In the genomic region with DNA sequence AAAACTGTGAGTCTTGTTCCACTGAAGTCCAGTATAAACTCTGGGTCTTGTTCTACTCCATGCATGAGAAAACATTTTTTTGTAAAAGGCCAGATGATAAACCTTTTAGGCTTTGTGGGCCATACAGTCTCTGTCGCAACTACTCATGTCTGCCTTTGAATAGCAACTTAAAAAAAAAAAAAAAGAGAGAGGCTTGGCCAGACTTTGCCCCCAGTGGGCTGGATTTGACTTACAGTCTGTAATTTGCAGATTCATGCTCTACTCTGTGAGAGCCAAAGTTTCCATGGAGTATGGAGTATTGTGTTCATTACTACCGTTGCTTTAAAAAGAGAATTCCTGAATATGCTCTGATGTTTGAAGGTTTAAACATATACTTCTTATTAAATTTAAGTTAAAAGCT, we compare ENCODE assay signal across 1 cellular context.
TF ChIP-seq lines count a peak whose summit lies in the region.

No MANE protein-coding gene starts in this region.

TF ChIP-seq in HepG2, 621 proteins besides CTCF, POLR2A, EP300 and RAD21 (continued from another document and continues in another):
- TF ChIP-seq KDM6A (CRISPR knock-in tag; IDR thresholded peaks at IDR 0.05; ENCODE audit: low read depth), result no peak; the same call in 1 of the 2 replicates
- peak; percentile 83 for TF ChIP-seq HNF4A (CRISPR knock-in tag; IDR thresholded peaks at IDR 0.05)
- peak; percentile 23; the same call in 1 of the 2 replicates for TF ChIP-seq MIER2 (CRISPR knock-in tag; IDR thresholded peaks at IDR 0.05)
- TF ChIP-seq GATAD1 (CRISPR knock-in tag; IDR thresholded peaks at IDR 0.05), result no peak
- no peak for TF ChIP-seq ZNF383 (CRISPR knock-in tag; IDR thresholded peaks at IDR 0.05; ENCODE audit: borderline replicate concordance)
- TF ChIP-seq, protein P1, sequence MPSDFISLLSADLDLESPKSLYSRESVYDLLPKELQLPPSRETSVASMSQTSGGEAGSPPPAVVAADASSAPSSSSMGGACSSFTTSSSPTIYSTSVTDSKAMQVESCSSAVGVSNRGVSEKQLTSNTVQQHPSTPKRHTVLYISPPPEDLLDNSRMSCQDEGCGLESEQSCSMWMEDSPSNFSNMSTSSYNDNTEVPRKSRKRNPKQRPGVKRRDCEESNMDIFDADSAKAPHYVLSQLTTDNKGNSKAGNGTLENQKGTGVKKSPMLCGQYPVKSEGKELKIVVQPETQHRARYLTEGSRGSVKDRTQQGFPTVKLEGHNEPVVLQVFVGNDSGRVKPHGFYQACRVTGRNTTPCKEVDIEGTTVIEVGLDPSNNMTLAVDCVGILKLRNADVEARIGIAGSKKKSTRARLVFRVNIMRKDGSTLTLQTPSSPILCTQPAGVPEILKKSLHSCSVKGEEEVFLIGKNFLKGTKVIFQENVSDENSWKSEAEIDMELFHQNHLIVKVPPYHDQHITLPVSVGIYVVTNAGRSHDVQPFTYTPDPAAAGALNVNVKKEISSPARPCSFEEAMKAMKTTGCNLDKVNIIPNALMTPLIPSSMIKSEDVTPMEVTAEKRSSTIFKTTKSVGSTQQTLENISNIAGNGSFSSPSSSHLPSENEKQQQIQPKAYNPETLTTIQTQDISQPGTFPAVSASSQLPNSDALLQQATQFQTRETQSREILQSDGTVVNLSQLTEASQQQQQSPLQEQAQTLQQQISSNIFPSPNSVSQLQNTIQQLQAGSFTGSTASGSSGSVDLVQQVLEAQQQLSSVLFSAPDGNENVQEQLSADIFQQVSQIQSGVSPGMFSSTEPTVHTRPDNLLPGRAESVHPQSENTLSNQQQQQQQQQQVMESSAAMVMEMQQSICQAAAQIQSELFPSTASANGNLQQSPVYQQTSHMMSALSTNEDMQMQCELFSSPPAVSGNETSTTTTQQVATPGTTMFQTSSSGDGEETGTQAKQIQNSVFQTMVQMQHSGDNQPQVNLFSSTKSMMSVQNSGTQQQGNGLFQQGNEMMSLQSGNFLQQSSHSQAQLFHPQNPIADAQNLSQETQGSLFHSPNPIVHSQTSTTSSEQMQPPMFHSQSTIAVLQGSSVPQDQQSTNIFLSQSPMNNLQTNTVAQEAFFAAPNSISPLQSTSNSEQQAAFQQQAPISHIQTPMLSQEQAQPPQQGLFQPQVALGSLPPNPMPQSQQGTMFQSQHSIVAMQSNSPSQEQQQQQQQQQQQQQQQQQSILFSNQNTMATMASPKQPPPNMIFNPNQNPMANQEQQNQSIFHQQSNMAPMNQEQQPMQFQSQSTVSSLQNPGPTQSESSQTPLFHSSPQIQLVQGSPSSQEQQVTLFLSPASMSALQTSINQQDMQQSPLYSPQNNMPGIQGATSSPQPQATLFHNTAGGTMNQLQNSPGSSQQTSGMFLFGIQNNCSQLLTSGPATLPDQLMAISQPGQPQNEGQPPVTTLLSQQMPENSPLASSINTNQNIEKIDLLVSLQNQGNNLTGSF (CRISPR knock-in tag; IDR thresholded peaks at IDR 0.05), result no peak
- TF ChIP-seq SMC3 (IDR thresholded peaks at IDR 0.05; ENCODE audit: low read length), result peak; percentile 29; the same call in 1 of the 2 replicates
- no peak for TF ChIP-seq CBX5 (CRISPR knock-in tag; IDR thresholded peaks at IDR 0.05; ENCODE audit: borderline replicate concordance)
- no peak for TF ChIP-seq MAF1 (CRISPR knock-in tag; IDR thresholded peaks at IDR 0.05; ENCODE audit: borderline replicate concordance)
- TF ChIP-seq KAT8 (CRISPR knock-in tag; IDR thresholded peaks at IDR 0.05), result peak; percentile 61
- TF ChIP-seq, protein P2, sequence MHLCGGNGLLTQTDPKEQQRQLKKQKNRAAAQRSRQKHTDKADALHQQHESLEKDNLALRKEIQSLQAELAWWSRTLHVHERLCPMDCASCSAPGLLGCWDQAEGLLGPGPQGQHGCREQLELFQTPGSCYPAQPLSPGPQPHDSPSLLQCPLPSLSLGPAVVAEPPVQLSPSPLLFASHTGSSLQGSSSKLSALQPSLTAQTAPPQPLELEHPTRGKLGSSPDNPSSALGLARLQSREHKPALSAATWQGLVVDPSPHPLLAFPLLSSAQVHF (CRISPR knock-in tag; IDR thresholded peaks at IDR 0.05), result no peak
- no peak for TF ChIP-seq JARID2 (CRISPR knock-in tag; IDR thresholded peaks at IDR 0.05; ENCODE audit: insufficient replicate concordance)
- TF ChIP-seq, protein P3, sequence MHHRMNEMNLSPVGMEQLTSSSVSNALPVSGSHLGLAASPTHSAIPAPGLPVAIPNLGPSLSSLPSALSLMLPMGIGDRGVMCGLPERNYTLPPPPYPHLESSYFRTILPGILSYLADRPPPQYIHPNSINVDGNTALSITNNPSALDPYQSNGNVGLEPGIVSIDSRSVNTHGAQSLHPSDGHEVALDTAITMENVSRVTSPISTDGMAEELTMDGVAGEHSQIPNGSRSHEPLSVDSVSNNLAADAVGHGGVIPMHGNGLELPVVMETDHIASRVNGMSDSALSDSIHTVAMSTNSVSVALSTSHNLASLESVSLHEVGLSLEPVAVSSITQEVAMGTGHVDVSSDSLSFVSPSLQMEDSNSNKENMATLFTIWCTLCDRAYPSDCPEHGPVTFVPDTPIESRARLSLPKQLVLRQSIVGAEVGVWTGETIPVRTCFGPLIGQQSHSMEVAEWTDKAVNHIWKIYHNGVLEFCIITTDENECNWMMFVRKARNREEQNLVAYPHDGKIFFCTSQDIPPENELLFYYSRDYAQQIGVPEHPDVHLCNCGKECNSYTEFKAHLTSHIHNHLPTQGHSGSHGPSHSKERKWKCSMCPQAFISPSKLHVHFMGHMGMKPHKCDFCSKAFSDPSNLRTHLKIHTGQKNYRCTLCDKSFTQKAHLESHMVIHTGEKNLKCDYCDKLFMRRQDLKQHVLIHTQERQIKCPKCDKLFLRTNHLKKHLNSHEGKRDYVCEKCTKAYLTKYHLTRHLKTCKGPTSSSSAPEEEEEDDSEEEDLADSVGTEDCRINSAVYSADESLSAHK (CRISPR knock-in tag; IDR thresholded peaks at IDR 0.05; ENCODE audit: borderline replicate concordance), result no peak
- TF ChIP-seq, protein P4, sequence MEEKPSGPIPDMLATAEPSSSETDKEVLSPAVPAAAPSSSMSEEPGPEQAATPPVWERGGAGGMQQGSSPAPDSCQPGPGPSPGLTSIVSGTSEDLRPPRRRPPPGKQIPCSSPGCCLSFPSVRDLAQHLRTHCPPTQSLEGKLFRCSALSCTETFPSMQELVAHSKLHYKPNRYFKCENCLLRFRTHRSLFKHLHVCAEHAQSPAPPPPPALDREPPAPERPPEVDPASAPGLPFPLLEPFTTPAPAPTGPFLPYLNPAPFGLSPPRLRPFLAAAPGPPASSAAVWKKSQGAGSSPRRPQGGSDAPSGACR (CRISPR knock-in tag; IDR thresholded peaks at IDR 0.05), result no peak
- no peak for TF ChIP-seq ZNF205 (CRISPR knock-in tag; IDR thresholded peaks at IDR 0.05)
- TF ChIP-seq, protein P5, sequence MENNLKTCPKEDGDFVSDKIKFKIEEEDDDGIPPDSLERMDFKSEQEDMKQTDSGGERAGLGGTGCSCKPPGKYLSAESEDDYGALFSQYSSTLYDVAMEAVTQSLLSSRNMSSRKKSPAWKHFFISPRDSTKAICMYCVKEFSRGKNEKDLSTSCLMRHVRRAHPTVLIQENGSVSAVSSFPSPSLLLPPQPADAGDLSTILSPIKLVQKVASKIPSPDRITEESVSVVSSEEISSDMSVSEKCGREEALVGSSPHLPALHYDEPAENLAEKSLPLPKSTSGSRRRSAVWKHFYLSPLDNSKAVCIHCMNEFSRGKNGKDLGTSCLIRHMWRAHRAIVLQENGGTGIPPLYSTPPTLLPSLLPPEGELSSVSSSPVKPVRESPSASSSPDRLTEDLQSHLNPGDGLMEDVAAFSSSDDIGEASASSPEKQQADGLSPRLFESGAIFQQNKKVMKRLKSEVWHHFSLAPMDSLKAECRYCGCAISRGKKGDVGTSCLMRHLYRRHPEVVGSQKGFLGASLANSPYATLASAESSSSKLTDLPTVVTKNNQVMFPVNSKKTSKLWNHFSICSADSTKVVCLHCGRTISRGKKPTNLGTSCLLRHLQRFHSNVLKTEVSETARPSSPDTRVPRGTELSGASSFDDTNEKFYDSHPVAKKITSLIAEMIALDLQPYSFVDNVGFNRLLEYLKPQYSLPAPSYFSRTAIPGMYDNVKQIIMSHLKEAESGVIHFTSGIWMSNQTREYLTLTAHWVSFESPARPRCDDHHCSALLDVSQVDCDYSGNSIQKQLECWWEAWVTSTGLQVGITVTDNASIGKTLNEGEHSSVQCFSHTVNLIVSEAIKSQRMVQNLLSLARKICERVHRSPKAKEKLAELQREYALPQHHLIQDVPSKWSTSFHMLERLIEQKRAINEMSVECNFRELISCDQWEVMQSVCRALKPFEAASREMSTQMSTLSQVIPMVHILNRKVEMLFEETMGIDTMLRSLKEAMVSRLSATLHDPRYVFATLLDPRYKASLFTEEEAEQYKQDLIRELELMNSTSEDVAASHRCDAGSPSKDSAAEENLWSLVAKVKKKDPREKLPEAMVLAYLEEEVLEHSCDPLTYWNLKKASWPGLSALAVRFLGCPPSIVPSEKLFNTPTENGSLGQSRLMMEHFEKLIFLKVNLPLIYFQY (CRISPR knock-in tag; IDR thresholded peaks at IDR 0.05; ENCODE audit: borderline replicate concordance), result no peak
- no peak for TF ChIP-seq NCOA2 (CRISPR knock-in tag; IDR thresholded peaks at IDR 0.05)
- TF ChIP-seq ZIK1 (CRISPR knock-in tag; IDR thresholded peaks at IDR 0.05; ENCODE audit: borderline replicate concordance, low read depth), result no peak
- no peak for TF ChIP-seq ATRX (CRISPR knock-in tag; IDR thresholded peaks at IDR 0.05; ENCODE audit: borderline replicate concordance)
- TF ChIP-seq ZBTB1 (CRISPR knock-in tag; IDR thresholded peaks at IDR 0.05; ENCODE audit: borderline replicate concordance), result no peak
- TF ChIP-seq FOXP1 (IDR thresholded peaks at IDR 0.05), result no peak
- TF ChIP-seq FOXP1 (CRISPR knock-in tag; IDR thresholded peaks at IDR 0.05), result no peak
- TF ChIP-seq ZNF816 (CRISPR knock-in tag; IDR thresholded peaks at IDR 0.05; ENCODE audit: borderline replicate concordance), result no peak
- TF ChIP-seq ZNF138 (CRISPR knock-in tag; IDR thresholded peaks at IDR 0.05; ENCODE audit: low read depth), result no peak
- TF ChIP-seq MXI1 (IDR thresholded peaks at IDR 0.05; ENCODE audit: borderline replicate concordance, low read depth, low read length), result no peak
- TF ChIP-seq U2AF2 (IDR thresholded peaks at IDR 0.05; ENCODE audit: low read depth, low read length), result no peak
- no peak for TF ChIP-seq SNAPC2 (CRISPR knock-in tag; IDR thresholded peaks at IDR 0.05)
- TF ChIP-seq, protein P6, sequence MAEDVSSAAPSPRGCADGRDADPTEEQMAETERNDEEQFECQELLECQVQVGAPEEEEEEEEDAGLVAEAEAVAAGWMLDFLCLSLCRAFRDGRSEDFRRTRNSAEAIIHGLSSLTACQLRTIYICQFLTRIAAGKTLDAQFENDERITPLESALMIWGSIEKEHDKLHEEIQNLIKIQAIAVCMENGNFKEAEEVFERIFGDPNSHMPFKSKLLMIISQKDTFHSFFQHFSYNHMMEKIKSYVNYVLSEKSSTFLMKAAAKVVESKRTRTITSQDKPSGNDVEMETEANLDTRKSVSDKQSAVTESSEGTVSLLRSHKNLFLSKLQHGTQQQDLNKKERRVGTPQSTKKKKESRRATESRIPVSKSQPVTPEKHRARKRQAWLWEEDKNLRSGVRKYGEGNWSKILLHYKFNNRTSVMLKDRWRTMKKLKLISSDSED (CRISPR knock-in tag; IDR thresholded peaks at IDR 0.05), result no peak
- no peak for TF ChIP-seq NCOA5 (CRISPR knock-in tag; IDR thresholded peaks at IDR 0.05)
- no peak for TF ChIP-seq RBAK (CRISPR knock-in tag; IDR thresholded peaks at IDR 0.05)
- TF ChIP-seq NCOA1 (CRISPR knock-in tag; IDR thresholded peaks at IDR 0.05), result no peak
- no peak for TF ChIP-seq ZNF75D (CRISPR knock-in tag; IDR thresholded peaks at IDR 0.05; ENCODE audit: borderline replicate concordance)
- no peak for TF ChIP-seq ZBTB8A (CRISPR knock-in tag; IDR thresholded peaks at IDR 0.05; ENCODE audit: borderline replicate concordance, low read depth)
- no peak for TF ChIP-seq ZNF883 (CRISPR knock-in tag; IDR thresholded peaks at IDR 0.05; ENCODE audit: not compliant biosample characterization)
- TF ChIP-seq, protein P7, sequence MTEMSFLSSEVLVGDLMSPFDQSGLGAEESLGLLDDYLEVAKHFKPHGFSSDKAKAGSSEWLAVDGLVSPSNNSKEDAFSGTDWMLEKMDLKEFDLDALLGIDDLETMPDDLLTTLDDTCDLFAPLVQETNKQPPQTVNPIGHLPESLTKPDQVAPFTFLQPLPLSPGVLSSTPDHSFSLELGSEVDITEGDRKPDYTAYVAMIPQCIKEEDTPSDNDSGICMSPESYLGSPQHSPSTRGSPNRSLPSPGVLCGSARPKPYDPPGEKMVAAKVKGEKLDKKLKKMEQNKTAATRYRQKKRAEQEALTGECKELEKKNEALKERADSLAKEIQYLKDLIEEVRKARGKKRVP (CRISPR knock-in tag; IDR thresholded peaks at IDR 0.05), result no peak
- TF ChIP-seq ATF1 (CRISPR knock-in tag; IDR thresholded peaks at IDR 0.05), result no peak
- TF ChIP-seq, protein P8, sequence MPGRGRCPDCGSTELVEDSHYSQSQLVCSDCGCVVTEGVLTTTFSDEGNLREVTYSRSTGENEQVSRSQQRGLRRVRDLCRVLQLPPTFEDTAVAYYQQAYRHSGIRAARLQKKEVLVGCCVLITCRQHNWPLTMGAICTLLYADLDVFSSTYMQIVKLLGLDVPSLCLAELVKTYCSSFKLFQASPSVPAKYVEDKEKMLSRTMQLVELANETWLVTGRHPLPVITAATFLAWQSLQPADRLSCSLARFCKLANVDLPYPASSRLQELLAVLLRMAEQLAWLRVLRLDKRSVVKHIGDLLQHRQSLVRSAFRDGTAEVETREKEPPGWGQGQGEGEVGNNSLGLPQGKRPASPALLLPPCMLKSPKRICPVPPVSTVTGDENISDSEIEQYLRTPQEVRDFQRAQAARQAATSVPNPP (CRISPR knock-in tag; IDR thresholded peaks at IDR 0.05), result no peak
- no peak for TF ChIP-seq HOXA5 (CRISPR knock-in tag; IDR thresholded peaks at IDR 0.05)
- TF ChIP-seq ZNF614 (CRISPR knock-in tag; IDR thresholded peaks at IDR 0.05; ENCODE audit: borderline replicate concordance), result no peak
- TF ChIP-seq ZNF264 (CRISPR knock-in tag; IDR thresholded peaks at IDR 0.05), result 0 out of 2 replicates have a peak, but pooled peaks have one; percentile 49
- no peak for TF ChIP-seq SMAD3 (CRISPR knock-in tag; IDR thresholded peaks at IDR 0.05)
- no peak for TF ChIP-seq BRD4 (CRISPR knock-in tag; IDR thresholded peaks at IDR 0.05)
- TF ChIP-seq NFKBIZ (CRISPR knock-in tag; IDR thresholded peaks at IDR 0.05), result no peak
- no peak for TF ChIP-seq HMGA1 (CRISPR knock-in tag; conservative IDR thresholded peaks at IDR 0.05)
- TF ChIP-seq ZNF878 (CRISPR knock-in tag; IDR thresholded peaks at IDR 0.05), result no peak
- peak; percentile 67; the same call in 1 of the 2 replicates for TF ChIP-seq NFE2 (CRISPR knock-in tag; IDR thresholded peaks at IDR 0.05)
- TF ChIP-seq HNRNPL (IDR thresholded peaks at IDR 0.05; ENCODE audit: low read depth, low read length), result no peak
- TF ChIP-seq, protein P9, sequence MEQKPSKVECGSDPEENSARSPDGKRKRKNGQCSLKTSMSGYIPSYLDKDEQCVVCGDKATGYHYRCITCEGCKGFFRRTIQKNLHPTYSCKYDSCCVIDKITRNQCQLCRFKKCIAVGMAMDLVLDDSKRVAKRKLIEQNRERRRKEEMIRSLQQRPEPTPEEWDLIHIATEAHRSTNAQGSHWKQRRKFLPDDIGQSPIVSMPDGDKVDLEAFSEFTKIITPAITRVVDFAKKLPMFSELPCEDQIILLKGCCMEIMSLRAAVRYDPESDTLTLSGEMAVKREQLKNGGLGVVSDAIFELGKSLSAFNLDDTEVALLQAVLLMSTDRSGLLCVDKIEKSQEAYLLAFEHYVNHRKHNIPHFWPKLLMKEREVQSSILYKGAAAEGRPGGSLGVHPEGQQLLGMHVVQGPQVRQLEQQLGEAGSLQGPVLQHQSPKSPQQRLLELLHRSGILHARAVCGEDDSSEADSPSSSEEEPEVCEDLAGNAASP (CRISPR knock-in tag; IDR thresholded peaks at IDR 0.05; ENCODE audit: borderline replicate concordance), result no peak
- TF ChIP-seq ZKSCAN5 (CRISPR knock-in tag; IDR thresholded peaks at IDR 0.05), result no peak
